In the genomic region with DNA sequence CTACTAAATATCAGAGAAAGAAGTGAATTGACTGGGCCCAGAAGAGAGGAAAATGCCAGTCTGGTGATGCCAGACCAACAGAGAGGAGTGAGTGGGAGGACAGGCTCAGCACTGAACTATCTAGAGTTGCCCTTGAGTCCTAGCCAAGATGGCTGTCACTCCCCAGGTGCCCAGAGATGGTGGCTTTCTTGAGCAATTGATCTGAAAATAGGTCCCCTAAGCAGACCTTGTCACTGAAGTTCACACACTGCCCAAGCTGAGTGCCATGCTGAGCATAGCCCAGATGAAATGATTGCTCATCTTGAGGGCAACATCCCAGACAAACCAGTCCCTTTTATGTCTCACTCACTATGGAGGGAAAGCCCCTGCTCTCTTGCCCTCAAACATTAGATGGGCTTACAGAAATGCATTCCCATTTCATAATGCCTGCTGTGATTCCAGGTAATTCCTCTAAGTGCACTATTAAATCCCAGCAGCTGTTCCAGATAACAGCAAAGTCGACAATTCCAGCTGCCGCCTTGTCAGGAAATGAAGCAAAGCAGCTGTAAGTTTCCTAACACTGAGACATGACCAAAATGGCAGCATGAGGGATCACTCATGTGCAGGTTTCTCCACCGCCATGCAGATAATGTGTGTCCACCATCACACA, we compare ENCODE assay signal across 17 cellular contexts.
DNase-seq lines count a peak whose midpoint lies in the region; ATAC-seq and TF ChIP-seq lines count a peak whose summit lies in the region.
"Had no signal": no experiment of that assay in that cellular context is flagged by ENCODE, and none has a peak within 500 bp of the region (broad histone marks: within the 10 kb centered on the region; RNA-seq: fewer than 3 reads in every experiment).

No MANE protein-coding gene starts in this region.

- peak; percentile 42 for ATAC-seq in stimulated activated naive CD8-positive, alpha-beta T cell treated with anti-CD3 and anti-CD28 coated beads, Interleukin-15, Interleukin-2, amounts not matched to agents 100 U/mL and 50 U/mL, for 24 hours
- ATAC-seq in stimulated activated naive CD8-positive, alpha-beta T cell treated with anti-CD3 and anti-CD28 coated beads, Interleukin-15, amount 100 ng/mL, for 72 hours: no peak
- ATAC-seq in HG02623 (IDR thresholded peaks at IDR 0.05; ENCODE audit: unreplicated experiment): no peak
- ATAC-seq: GM12878 had no signal

- no peaks in the 10 kb centered on the region for H3K9me3 Mint-ChIP-seq in stimulated activated naive CD8-positive, alpha-beta T cell treated with anti-CD3 and anti-CD28 coated beads, Interleukin-15, amount 100 ng/mL, for 72 hours

- H3K4me1 ChIP-seq in SJCRH30 (peaks cover 53% of the 10 kb centered on the region), transverse colon (peaks cover 0 to 9% (median 2%) of the 10 kb centered on the region in 4 donors)
- H3K4me1 ChIP-seq: BLaER1 treated with 17β-estradiol and CSF1 and Interleukin-3, amounts not matched to agents 10 nM and 100 nM; SJSA1 had no signal

- H3K36me3 ChIP-seq in SJCRH30 (no peaks in the 10 kb centered on the region), neural cell (ENCODE audit: insufficient read depth, low read length) (no peaks in the 10 kb centered on the region), transverse colon (no peaks in the 10 kb centered on the region)
- H3K36me3 ChIP-seq: BLaER1 treated with 17β-estradiol and CSF1 and Interleukin-3, amounts not matched to agents 10 nM and 100 nM; SJSA1 had no signal

- no peak overlapping the region for H3K27ac Mint-ChIP-seq in stimulated activated naive CD8-positive, alpha-beta T cell treated with anti-CD3 and anti-CD28 coated beads, Interleukin-15, amount 100 ng/mL, for 72 hours

- H3F3A ChIP-seq in neural cell (ENCODE audit: insufficient read depth, low read length, poor library complexity, severe bottlenecking): peaks cover 3% of the 10 kb centered on the region

- no peak overlapping the region for H2AFZ ChIP-seq in neural cell (ENCODE audit: low read depth, low read length)

- TF ChIP-seq CTCF in neural cell (IDR thresholded peaks at IDR 0.05; ENCODE audit: poor library complexity, severe bottlenecking) (no peak), transverse colon (IDR thresholded peaks at IDR 0.05) (no peak)

- H3K9me3 ChIP-seq in SJCRH30 (replicated peaks) (no peaks in the 10 kb centered on the region), neural cell (ENCODE audit: low read length) (no peaks in the 10 kb centered on the region), transverse colon (no peaks in the 10 kb centered on the region)
- H3K9me3 ChIP-seq: SJSA1 had no signal

- H3K27ac ChIP-seq in SJCRH30: peak overlapping the region; percentile 81
- H3K27ac ChIP-seq in neural cell (ENCODE audit: low read length): peak overlapping the region; percentile 52
- peak overlapping the region in 1 of 4 donors; percentile 30 for H3K27ac ChIP-seq in transverse colon
- H3K27ac ChIP-seq: BLaER1 treated with 17β-estradiol and CSF1 and Interleukin-3, amounts not matched to agents 10 nM and 100 nM; RWPE1; SJSA1 had no signal

- no peak for TF ChIP-seq POLR2A in transverse colon (IDR thresholded peaks at IDR 0.05)

- WGBS in transverse colon (ENCODE audit: low coverage in 1 of 2), 2 donors: 67% methylated on average over 3 of the region's 3 CpGs; no CpG with 5 or more reads in 1 of the 2 donors

- H3K4me3 ChIP-seq in SJCRH30: no peak overlapping the region
- H3K4me3 ChIP-seq in neural cell (ENCODE audit: low read length): no peak overlapping the region
- no peak overlapping the region for H3K4me3 ChIP-seq in transverse colon
- H3K4me3 ChIP-seq: BLaER1 treated with 17β-estradiol and CSF1 and Interleukin-3, amounts not matched to agents 10 nM and 100 nM; GM12878; SJSA1 had no signal

- no peaks in the 10 kb centered on the region for H4K20me1 ChIP-seq in neural cell (ENCODE audit: insufficient read depth)

- no peaks in the 10 kb centered on the region for H3K27me3 ChIP-seq in SJCRH30
- H3K27me3 ChIP-seq in neural cell (ENCODE audit: insufficient read depth, low read depth, low read length): no peaks in the 10 kb centered on the region
- no peaks in the 10 kb centered on the region for H3K27me3 ChIP-seq in transverse colon
- H3K27me3 ChIP-seq: BLaER1 treated with 17β-estradiol and CSF1 and Interleukin-3, amounts not matched to agents 10 nM and 100 nM; SJSA1 had no signal

- intact Hi-C loops in posterior vena cava (cut with DNase I): no loop called here
- intact Hi-C loops in transverse colon (cut with DNase I; ENCODE audit: low total_unique reads): no loop called here

- H3K9ac ChIP-seq in neural cell (ENCODE audit: low read length): no peak overlapping the region
- H3K9ac ChIP-seq: BLaER1 treated with 17β-estradiol and CSF1 and Interleukin-3, amounts not matched to agents 10 nM and 100 nM had no signal

- TF ChIP-seq RAD21 in neural cell (conservative IDR thresholded peaks at IDR 0.05): no peak

- peak; percentile 55 for TF ChIP-seq EP300 in neural cell (conservative IDR thresholded peaks at IDR 0.05; ENCODE audit: poor library complexity, severe bottlenecking)
- no peak for TF ChIP-seq EP300 in transverse colon (IDR thresholded peaks at IDR 0.05; ENCODE audit: low read depth)

- no peaks in the 10 kb centered on the region for H3K79me2 ChIP-seq in neural cell (replicated peaks; ENCODE audit: insufficient read depth, low read length)

- H3K4me3 Mint-ChIP-seq in stimulated activated naive CD8-positive, alpha-beta T cell treated with anti-CD3 and anti-CD28 coated beads, Interleukin-15, amount 100 ng/mL, for 72 hours: no peak overlapping the region

- no peaks in the 10 kb centered on the region for H3K9me2 ChIP-seq in neural cell (ENCODE audit: insufficient read depth, low read length)

- DNase-seq in stimulated activated naive CD8-positive, alpha-beta T cell treated with anti-CD3 and anti-CD28 coated beads, Interleukin-15, Interleukin-2, amounts not matched to agents 100 U/mL and 50 U/mL, for 24 hours: no peak
- no peak for DNase-seq in stimulated activated naive CD8-positive, alpha-beta T cell treated with anti-CD3 and anti-CD28 coated beads, Interleukin-15, amount 100 ng/mL, for 72 hours
- DNase-seq in SJCRH30: peak; percentile 80 to 93
- no peak for DNase-seq in posterior vena cava (ENCODE audit: low spot score)
- no peak for DNase-seq in transverse colon
- no peak for DNase-seq in kidney tubule cell (ENCODE audit: low spot score)
- DNase-seq: NCI-H1048; NCI-H1694; NCI-H2107; NCI-H446; NK-92 treated with Interleukin-12 subunit alpha and Interleukin-12 subunit beta, amount 100 ng/mL, for 24 hours had no signal

- H3K27me3 Mint-ChIP-seq in stimulated activated naive CD8-positive, alpha-beta T cell treated with anti-CD3 and anti-CD28 coated beads, Interleukin-15, amount 100 ng/mL, for 72 hours: peaks cover 11% of the 10 kb centered on the region

- no peak overlapping the region for H3K4me2 ChIP-seq in neural cell (ENCODE audit: low read length)
- H3K4me2 ChIP-seq: BLaER1 treated with 17β-estradiol and CSF1 and Interleukin-3, amounts not matched to agents 10 nM and 100 nM had no signal

- in situ Hi-C loops in transverse colon (cut with MboI; ENCODE audit: low pct_ligation_motif_present in 1 of 4, low pct_unique_long_range_greater_than_20kb in 1 of 4, low sequenced_read_pairs in 3 of 4): no loop called here

- no peaks in the 10 kb centered on the region for H3K4me1 Mint-ChIP-seq in stimulated activated naive CD8-positive, alpha-beta T cell treated with anti-CD3 and anti-CD28 coated beads, Interleukin-15, amount 100 ng/mL, for 72 hours

TF ChIP-seq in neural cell, 6 proteins besides CTCF, POLR2A, EP300 and RAD21:
- TF ChIP-seq, protein P1, sequence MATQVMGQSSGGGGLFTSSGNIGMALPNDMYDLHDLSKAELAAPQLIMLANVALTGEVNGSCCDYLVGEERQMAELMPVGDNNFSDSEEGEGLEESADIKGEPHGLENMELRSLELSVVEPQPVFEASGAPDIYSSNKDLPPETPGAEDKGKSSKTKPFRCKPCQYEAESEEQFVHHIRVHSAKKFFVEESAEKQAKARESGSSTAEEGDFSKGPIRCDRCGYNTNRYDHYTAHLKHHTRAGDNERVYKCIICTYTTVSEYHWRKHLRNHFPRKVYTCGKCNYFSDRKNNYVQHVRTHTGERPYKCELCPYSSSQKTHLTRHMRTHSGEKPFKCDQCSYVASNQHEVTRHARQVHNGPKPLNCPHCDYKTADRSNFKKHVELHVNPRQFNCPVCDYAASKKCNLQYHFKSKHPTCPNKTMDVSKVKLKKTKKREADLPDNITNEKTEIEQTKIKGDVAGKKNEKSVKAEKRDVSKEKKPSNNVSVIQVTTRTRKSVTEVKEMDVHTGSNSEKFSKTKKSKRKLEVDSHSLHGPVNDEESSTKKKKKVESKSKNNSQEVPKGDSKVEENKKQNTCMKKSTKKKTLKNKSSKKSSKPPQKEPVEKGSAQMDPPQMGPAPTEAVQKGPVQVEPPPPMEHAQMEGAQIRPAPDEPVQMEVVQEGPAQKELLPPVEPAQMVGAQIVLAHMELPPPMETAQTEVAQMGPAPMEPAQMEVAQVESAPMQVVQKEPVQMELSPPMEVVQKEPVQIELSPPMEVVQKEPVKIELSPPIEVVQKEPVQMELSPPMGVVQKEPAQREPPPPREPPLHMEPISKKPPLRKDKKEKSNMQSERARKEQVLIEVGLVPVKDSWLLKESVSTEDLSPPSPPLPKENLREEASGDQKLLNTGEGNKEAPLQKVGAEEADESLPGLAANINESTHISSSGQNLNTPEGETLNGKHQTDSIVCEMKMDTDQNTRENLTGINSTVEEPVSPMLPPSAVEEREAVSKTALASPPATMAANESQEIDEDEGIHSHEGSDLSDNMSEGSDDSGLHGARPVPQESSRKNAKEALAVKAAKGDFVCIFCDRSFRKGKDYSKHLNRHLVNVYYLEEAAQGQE (IDR thresholded peaks at IDR 0.05; ENCODE audit: borderline replicate concordance): peak; percentile 100
- TF ChIP-seq POLR2AphosphoS5 (IDR thresholded peaks at IDR 0.05) (peak; percentile 71), EZH2 (IDR thresholded peaks at IDR 0.05; ENCODE audit: borderline replicate concordance, insufficient read depth, low read length, poor library complexity, severe bottlenecking) (no peak)

Comparison
In these comparisons a context has a peak if more than half of its experiments do, and no peak if none do; other contexts are left out.
1. DNase-seq: peak in SJCRH30 (2 of 2); none in stimulated activated naive CD8-positive, alpha-beta T cell treated with anti-CD3 and anti-CD28 coated beads, Interleukin-15, Interleukin-2, amounts not matched to agents 100 U/mL and 50 U/mL, for 24 hours (single experiment), stimulated activated naive CD8-positive, alpha-beta T cell treated with anti-CD3 and anti-CD28 coated beads, Interleukin-15, amount 100 ng/mL, for 72 hours (0 of 2), posterior vena cava (single experiment), transverse colon (single experiment) and kidney tubule cell (single experiment).